In genomic region chr1:37509181-37509580, GRCh38 we compare ENCODE assay signal across 8 cellular contexts. TPM values are rescaled to one million over a fixed set of nuclear protein-coding genes. Genes with fewer than 3 reads are reported as not detected.
A peak's percentile ranks its signal among the peaks of the same experiment; 100 is the strongest.
DNase-seq lines count a peak whose midpoint lies in the region; TF ChIP-seq lines count a peak whose summit lies in the region.

No MANE protein-coding gene starts in this region.

- H3K27ac ChIP-seq in OCI-LY3 (ENCODE audit: low read length) (no peak overlapping the region), ovary (no peak overlapping the region)

- H3K4me3 Mint-ChIP-seq in activated naive CD4-positive, alpha-beta T cell treated with anti-CD3 and anti-CD28 coated beads for 36 hours: no peak overlapping the region

- H3K27me3 ChIP-seq in OCI-LY3 (ENCODE audit: low read depth, low read length) (no peaks in the 10 kb centered on the region), ovary (no peaks in the 10 kb centered on the region)

- H3K4me2 ChIP-seq in OCI-LY3 (ENCODE audit: low read length): no peak overlapping the region

- no peak for TF ChIP-seq POLR2A in ovary (IDR thresholded peaks at IDR 0.05)

- H3K4me1 Mint-ChIP-seq in activated naive CD4-positive, alpha-beta T cell treated with anti-CD3 and anti-CD28 coated beads for 36 hours (ENCODE audit: low read depth): peaks cover 41% of the 10 kb centered on the region

- no peak for TF ChIP-seq EP300 in ovary (IDR thresholded peaks at IDR 0.05)

- peak; percentile 50 for DNase-seq in AG08395 (ENCODE audit: low spot score)
- peak; percentile 40 for DNase-seq in GM12865 (ENCODE audit: low read depth)
- peak; percentile 4 for DNase-seq in epithelial cell of esophagus (ENCODE audit: low read depth)
- no peak for DNase-seq in activated naive CD4-positive, alpha-beta T cell treated with anti-CD3 and anti-CD28 coated beads for 36 hours
- DNase-seq in GM13977 (ENCODE audit: low spot score): no peak
- no peak for DNase-seq in NCI-H1436 treated with DMSO at 0.1 percent for 48 hours (lab: John Stamatoyannopoulos, UW)
- no peak for DNase-seq in ovary

- H3K9me3 Mint-ChIP-seq in activated naive CD4-positive, alpha-beta T cell treated with anti-CD3 and anti-CD28 coated beads for 36 hours: no peaks in the 10 kb centered on the region

- H3K36me3 Mint-ChIP-seq in activated naive CD4-positive, alpha-beta T cell treated with anti-CD3 and anti-CD28 coated beads for 36 hours (ENCODE audit: low read depth): peaks cover 30% of the 10 kb centered on the region

- no peak overlapping the region for H2AFZ ChIP-seq in OCI-LY3 (ENCODE audit: low read depth, low read length)

- TF ChIP-seq CTCF in GM12865 (IDR thresholded peaks at IDR 0.05; ENCODE audit: insufficient read depth, low read depth, low read length, missing control alignments): peak; percentile 16
- TF ChIP-seq CTCF in OCI-LY3 (IDR thresholded peaks at IDR 0.05; ENCODE audit: low read depth, low read length): peak; percentile 14; the same call in 1 of the 2 replicates
- TF ChIP-seq CTCF in epithelial cell of esophagus (IDR thresholded peaks at IDR 0.05; ENCODE audit: insufficient read depth, low read depth, low read length, missing control alignments): peak; percentile 24
- TF ChIP-seq CTCF in GM13977 (IDR thresholded peaks at IDR 0.05; ENCODE audit: extremely low read depth, insufficient read depth, missing control alignments): no peak
- no peak for TF ChIP-seq CTCF in ovary (IDR thresholded peaks at IDR 0.05)

- in situ Hi-C loops in GM13977 (cut with MboI; ENCODE audit: low pct_unique_long_range_greater_than_20kb, low sequenced_read_pairs, unreplicated experiment): no loop called here

- CTCF ChIA-PET in activated naive CD4-positive, alpha-beta T cell treated with anti-CD3 and anti-CD28 coated beads for 36 hours (lab: Charles Lee): interaction anchor here (0.8 to 1.6 kb wide), 5 partner anchors 14 to 54 kb away, joined by 3 to 9 read pairs (median 3); no protein-coding TSS in a partner anchor

- no peaks in the 10 kb centered on the region for H3K27me3 Mint-ChIP-seq in activated naive CD4-positive, alpha-beta T cell treated with anti-CD3 and anti-CD28 coated beads for 36 hours (ENCODE audit: low read depth)

- WGBS in ovary, 3 donors: 81 to 84% (median 82%) methylated on average over 4 of the region's 4 CpGs

- no peak overlapping the region for H3K9ac ChIP-seq in OCI-LY3 (ENCODE audit: low read length)

- intact Hi-C loops in activated naive CD4-positive, alpha-beta T cell treated with anti-CD3 and anti-CD28 coated beads for 36 hours (cut with micrococcal nuclease): no loop called here
- intact Hi-C loops in ovary (cut with DNase I): loop anchor here in 1 of 4 donors (5.0 kb wide), 1 partner anchor 1442 kb away; no protein-coding TSS in a partner anchor

- no peak overlapping the region for H3K27ac Mint-ChIP-seq in activated naive CD4-positive, alpha-beta T cell treated with anti-CD3 and anti-CD28 coated beads for 36 hours

- H4K20me1 ChIP-seq in OCI-LY3 (ENCODE audit: insufficient read depth, low read length): peaks cover 4% of the 10 kb centered on the region; the same call in 1 of the 2 replicates

- H3K36me3 ChIP-seq in OCI-LY3 (replicated peaks; ENCODE audit: low read depth, low read length): peaks cover 8% of the 10 kb centered on the region
- H3K36me3 ChIP-seq in ovary: no peaks in the 10 kb centered on the region

- H3K4me3 ChIP-seq in GM12865 (ENCODE audit: low read depth, low read length): no peak overlapping the region
- no peak overlapping the region for H3K4me3 ChIP-seq in OCI-LY3 (ENCODE audit: low read length)
- H3K4me3 ChIP-seq in epithelial cell of esophagus (ENCODE audit: low read length): no peak overlapping the region
- H3K4me3 ChIP-seq in ovary: no peak overlapping the region

- H3K79me2 ChIP-seq in OCI-LY3 (ENCODE audit: low read length): peaks cover 11% of the 10 kb centered on the region

- H3K9me3 ChIP-seq in OCI-LY3 (ENCODE audit: insufficient read depth, low read length) (no peaks in the 10 kb centered on the region), ovary (no peaks in the 10 kb centered on the region)

- peaks cover 19% of the 10 kb centered on the region for H3K4me1 ChIP-seq in OCI-LY3 (ENCODE audit: low read length)
- H3K4me1 ChIP-seq in ovary (ENCODE audit: insufficient read depth): peaks cover 8% of the 10 kb centered on the region

RNA-seq across cellular contexts. Expression of gene MEAF6, which starts 5.4 kb away (rescaled TPM):
- total RNA-seq in activated naive CD4-positive, alpha-beta T cell treated with anti-CD3 and anti-CD28 coated beads for 36 hours: 10 to 100 TPM; 57.5 to 62.8 TPM
- total RNA-seq in ovary: 10 to 100 TPM; 38.7 to 71.3 (median 64.1) TPM
- polyA plus RNA-seq in ovary: 100 to 1,000 TPM in 1 of 2 donors, 10 to 100 TPM in 1; 62.1 to 108 TPM

RNA-seq across cellular contexts. Expression of gene ZC3H12A, which starts 34.8 kb away (rescaled TPM):
- total RNA-seq in activated naive CD4-positive, alpha-beta T cell treated with anti-CD3 and anti-CD28 coated beads for 36 hours: 10 to 100 TPM; 29.0 to 33.6 TPM
- 10 to 100 TPM in 3 of 7 donors, 1 to 10 TPM in 4; 5.4 to 86.6 (median 7.2) TPM for total RNA-seq in ovary
- polyA plus RNA-seq in ovary: 1 to 10 TPM; 1.4 to 3.6 TPM

RNA-seq across cellular contexts. Expression of gene SNIP1, which starts 44.9 kb away (rescaled TPM):
- 10 to 100 TPM; 14.3 to 15.3 TPM for total RNA-seq in activated naive CD4-positive, alpha-beta T cell treated with anti-CD3 and anti-CD28 coated beads for 36 hours
- 10 to 100 TPM in 5 of 7 donors, 1 to 10 TPM in 2; 8.3 to 21.4 (median 16.5) TPM for total RNA-seq in ovary
- 10 to 100 TPM in 1 of 2 donors, 1 to 10 TPM in 1; 6.5 to 16.6 TPM for polyA plus RNA-seq in ovary

RNA-seq across cellular contexts. Expression of gene DNALI1, which starts 47.6 kb away (rescaled TPM):
- total RNA-seq in activated naive CD4-positive, alpha-beta T cell treated with anti-CD3 and anti-CD28 coated beads for 36 hours: not detected
- 10 to 100 TPM; 13.0 to 37.6 (median 17.8) TPM for total RNA-seq in ovary
- polyA plus RNA-seq in ovary: 10 to 100 TPM; 16.4 to 22.4 TPM

Comparison
In these comparisons a context has a peak if more than half of its experiments do, and no peak if none do; other contexts are left out.
1. DNase-seq: peak in AG08395 (single experiment), GM12865 (single experiment) and epithelial cell of esophagus (single experiment); none in activated naive CD4-positive, alpha-beta T cell treated with anti-CD3 and anti-CD28 coated beads for 36 hours (single experiment), GM13977 (single experiment), NCI-H1436 treated with DMSO at 0.1 percent for 48 hours (single experiment) and ovary (0 of 5).
2. CTCF ChIP-seq: peak in GM12865 (single experiment), OCI-LY3 (single experiment) and epithelial cell of esophagus (single experiment); none in GM13977 (single experiment) and ovary (0 of 3).